In genomic region chr18:55384551-55385275, GRCh38 we compare ENCODE assay signal across 8 cellular contexts.
A peak's percentile ranks its signal among the peaks of the same experiment; 100 is the strongest.
DNase-seq lines count a peak whose midpoint lies in the region; ATAC-seq and TF ChIP-seq lines count a peak whose summit lies in the region.

No MANE protein-coding gene starts in this region.

- H3K9me3 ChIP-seq in mammary epithelial cell (replicated peaks; ENCODE audit: insufficient read depth, low read length) = no peaks in the 10 kb centered on the region

- WGBS in mammary epithelial cell (ENCODE audit: low coverage, missing lambda C conversion rate) = 79% methylated on average over 2 of the region's 4 CpGs

- peaks cover 34% of the 10 kb centered on the region for H3K4me1 Mint-ChIP-seq in neural crest cell

- H3K27ac Mint-ChIP-seq in neural crest cell (ENCODE audit: unreplicated experiment) = no peak overlapping the region

- peaks cover 36% of the 10 kb centered on the region for H3K36me3 Mint-ChIP-seq in neural crest cell (ENCODE audit: low read depth)

- no peak overlapping the region for H2AFZ ChIP-seq in mammary epithelial cell (ENCODE audit: low read depth, low read length)

- H3K4me1 ChIP-seq in mammary epithelial cell (ENCODE audit: insufficient read depth, low read length) = no peaks in the 10 kb centered on the region

- ATAC-seq in HG03521 (IDR thresholded peaks at IDR 0.05; ENCODE audit: unreplicated experiment) = no peak
- ATAC-seq in GM21526 (IDR thresholded peaks at IDR 0.05; ENCODE audit: low FRiP score, unreplicated experiment) = no peak

- BruUV-seq in mammary epithelial cell (replicated peaks; lab: Mats Ljungman, UMichigan) = no TSS peak

- H4K20me1 ChIP-seq in mammary epithelial cell (ENCODE audit: insufficient read depth, low read length) = no peaks in the 10 kb centered on the region

- no peaks in the 10 kb centered on the region for H3K79me2 ChIP-seq in mammary epithelial cell (ENCODE audit: insufficient read depth, low read length)

- H3K4me3 Mint-ChIP-seq in neural crest cell = no peak overlapping the region

- no peaks in the 10 kb centered on the region for H3K27me3 ChIP-seq in mammary epithelial cell (ENCODE audit: insufficient read depth, low read length)

- H3K27ac ChIP-seq in mammary epithelial cell (ENCODE audit: insufficient read depth, low read depth, low read length) = no peak overlapping the region

- H3K9ac ChIP-seq in mammary epithelial cell (ENCODE audit: insufficient read depth, low read length) = no peak overlapping the region

- intact Hi-C loops in mammary epithelial cell (cut with micrococcal nuclease) = loop anchor here (1.0 to 10.0 kb wide), 2 partner anchors 397 to 1190 kb away; no protein-coding TSS in a partner anchor

- TF ChIP-seq CTCF in mammary epithelial cell (conservative IDR thresholded peaks at IDR 0.05 in 1 of 2, IDR thresholded peaks at IDR 0.05 in 1 of 2; ENCODE audit: extremely low read depth in 1 of 2, insufficient read depth in 1 of 2, low read depth in 1 of 2, low read length in 2 of 2) (peak; percentile 73 to 80), neural crest cell (conservative IDR thresholded peaks at IDR 0.05) (peak; percentile 64)

- in situ Hi-C loops in mammary epithelial cell (cut with MboI; ENCODE audit: low sequenced_read_pairs in 2 of 2) = no loop called here

- CTCF ChIA-PET in mammary epithelial cell (lab: Charles Lee; ENCODE audit: low non-redundant PET) = interaction anchor here (0.5 to 0.7 kb wide), 6 partner anchors 12 to 939 kb away, joined by 3 to 4 read pairs (median 3); no protein-coding TSS in a partner anchor

- no peaks in the 10 kb centered on the region for H3K27me3 Mint-ChIP-seq in neural crest cell (ENCODE audit: low read depth)

- H3K9me3 Mint-ChIP-seq in neural crest cell = peaks cover 21% of the 10 kb centered on the region

- DNase-seq in stimulated activated CD4-positive, alpha-beta T cell treated with anti-CD3 and anti-CD28 coated beads, Interleukin-15, amount 100 ng/mL, for 24 hours = peak; percentile 27
- DNase-seq in stimulated activated CD4-positive, alpha-beta T cell treated with anti-CD3 and anti-CD28 coated beads, Interleukin-4, amount 100 ng/mL, for 4 hours = no peak
- DNase-seq in NCI-H2171 (lab: John Stamatoyannopoulos, UW) (peak; percentile 2), mammary epithelial cell (peak; percentile 32), neural crest cell (ENCODE audit: low read depth, low spot score) (peak; percentile 22), SW480 (ENCODE audit: low spot score) (no peak)

- H3K4me3 ChIP-seq in mammary epithelial cell (replicated peaks in 1 of 3; ENCODE audit: insufficient read depth in 1 of 3, low read depth in 2 of 3, low read length in 3 of 3) = no peak overlapping the region

- H3K4me2 ChIP-seq in mammary epithelial cell (ENCODE audit: insufficient read depth, low read depth, low read length) = no peak overlapping the region

- H3K36me3 ChIP-seq in mammary epithelial cell (ENCODE audit: insufficient read depth, low read length) = no peaks in the 10 kb centered on the region

- dilution Hi-C loops in mammary epithelial cell (cut with HindIII; ENCODE audit: low sequenced_read_pairs) = no loop called here

Comparison
In these comparisons a context has a peak if more than half of its experiments do, and no peak if none do; other contexts are left out.
1. DNase-seq: peak in stimulated activated CD4-positive, alpha-beta T cell treated with anti-CD3 and anti-CD28 coated beads, Interleukin-15, amount 100 ng/mL, for 24 hours (single experiment), NCI-H2171 (single experiment), mammary epithelial cell (single experiment) and neural crest cell (single experiment); none in stimulated activated CD4-positive, alpha-beta T cell treated with anti-CD3 and anti-CD28 coated beads, Interleukin-4, amount 100 ng/mL, for 4 hours (0 of 2) and SW480 (single experiment).